ENCODE assay signal across 16 cellular contexts in the genomic region with DNA sequence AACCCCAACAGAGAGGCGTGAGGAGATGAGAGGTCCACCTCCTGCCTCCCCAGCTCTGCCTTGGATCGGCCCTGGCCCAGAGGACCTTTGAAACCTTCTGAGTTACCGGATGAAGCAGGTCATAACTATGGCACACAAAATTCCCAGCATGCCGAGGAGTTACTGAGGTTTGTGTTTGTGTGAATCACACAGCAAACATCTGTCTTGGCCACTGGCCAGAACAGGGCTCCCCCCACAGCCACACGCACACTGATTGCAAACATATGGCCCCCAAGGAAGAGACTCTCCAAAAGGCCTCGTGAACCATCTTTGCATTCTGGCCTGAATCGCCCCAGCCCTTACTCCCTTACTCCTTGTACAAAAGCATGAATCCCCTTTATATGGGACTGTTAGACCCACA. TPM values are rescaled to one million over a fixed set of nuclear protein-coding genes. Genes with fewer than 3 reads are reported as not detected.
DNase-seq lines count a peak whose midpoint lies in the region; ATAC-seq, FAIRE-seq and TF ChIP-seq lines count a peak whose summit lies in the region.
"Had no signal": no experiment of that assay in that cellular context is flagged by ENCODE, and none has a peak within 500 bp of the region (broad histone marks: within the 10 kb centered on the region; RNA-seq: fewer than 3 reads in every experiment).

No MANE protein-coding gene starts in this region.

- TF ChIP-seq RAD21 in A549 (conservative IDR thresholded peaks at IDR 0.05 in 1 of 2, IDR thresholded peaks at IDR 0.05 in 1 of 2): no peak

- WGBS in A549 (ENCODE audit: missing lambda C conversion rate): 24% methylated on average over 6 of the region's 7 CpGs

- DNase-seq in A549 (ENCODE audit: low read depth in 1 of 2, low spot score in 1 of 2) (peak; percentile 29 to 66), GM04504 (ENCODE audit: low read depth) (peak; percentile 63), RPMI7951 (ENCODE audit: low read depth) (peak; percentile 93), fibroblast of peridontal ligament (ENCODE audit: extremely low read depth) (peak; percentile 73), anterior cingulate cortex (lab: John Stamatoyannopoulos, UW) (no peak)
- DNase-seq in activated CD4-positive, CD25-positive, alpha-beta regulatory T cell treated with anti-CD3 and anti-CD28 coated beads, Interleukin-2, amount 50 U/mL, for 72 hours: no peak
- DNase-seq: activated CD4-positive, alpha-beta T cell treated with anti-CD3 and anti-CD28 coated beads, Interleukin-2, amount 10 ng/mL, durations not matched to agents 7 days and 5 days; activated gamma-delta T cell; C1 segment of cervical spinal cord; cerebellar nuclear complex; left lung; NCI-H1417; NK-92 treated with Interleukin-12 subunit alpha and Interleukin-12 subunit beta, amount 100 ng/mL, for 24 hours; uterus had no signal

- H3K9me3 ChIP-seq in A549: no peaks in the 10 kb centered on the region
- H3K9me3 ChIP-seq: left lung, uterus had no signal

- peak overlapping the region; percentile 60 to 83; a peak in 5 of 6 replicates for H3K27ac ChIP-seq in A549
- H3K27ac ChIP-seq: left lung, uterus had no signal

- POLR2A ChIA-PET in A549 (lab: Yijun Ruan, JAX): interaction anchor here (0.6 to 1.8 kb wide), 2 partner anchors 19 to 739 kb away, joined by 4 to 7 read pairs; a partner anchor contains a TSS

- peak; percentile 63 for FAIRE-seq in A549 (lab: Jason Lieb, UNC)

- peak overlapping the region; percentile 63 for H3K4me2 ChIP-seq in A549

- H3K4me3 ChIP-seq in A549: no peak overlapping the region
- H3K4me3 ChIP-seq: left lung, uterus had no signal

- CTCF ChIA-PET in A549 (lab: Yijun Ruan, JAX): interaction anchor here (0.8 kb wide), 1 partner anchor 15 kb away, joined by 3 read pairs; no protein-coding TSS in a partner anchor

- no peak for TF ChIP-seq POLR2A in A549 (IDR thresholded peaks at IDR 0.05; ENCODE audit: low read length)

- TF ChIP-seq CTCF in A549 (IDR thresholded peaks at IDR 0.05): no peak

- peak; percentile 54 to 84; a peak in 5 of 6 replicates for ATAC-seq in A549
- no peak for ATAC-seq in HG03442 (IDR thresholded peaks at IDR 0.05; ENCODE audit: unreplicated experiment)
- no peak for ATAC-seq in HG03469 (IDR thresholded peaks at IDR 0.05; ENCODE audit: unreplicated experiment)
- ATAC-seq: left lung had no signal

- H3K4me1 ChIP-seq in A549: peaks cover 15% of the 10 kb centered on the region
- H3K4me1 ChIP-seq: left lung, uterus had no signal

- TF ChIP-seq EP300 in A549 (IDR thresholded peaks at IDR 0.05): no peak

TF ChIP-seq in A549, 52 proteins besides CTCF, POLR2A, EP300 and RAD21:
- TF ChIP-seq RNF2 (IDR thresholded peaks at IDR 0.05; ENCODE audit: borderline replicate concordance, low read depth) (no peak), POLR2AphosphoS2 (conservative IDR thresholded peaks at IDR 0.05; ENCODE audit: low read length) (no peak), MAZ (IDR thresholded peaks at IDR 0.05; ENCODE audit: borderline replicate concordance, low read depth, low read length) (no peak), NR3C1 (IDR thresholded peaks at IDR 0.05) (no peak), NFE2L2 (conservative IDR thresholded peaks at IDR 0.05; ENCODE audit: low read length) (no peak)
- TF ChIP-seq, protein P1, sequence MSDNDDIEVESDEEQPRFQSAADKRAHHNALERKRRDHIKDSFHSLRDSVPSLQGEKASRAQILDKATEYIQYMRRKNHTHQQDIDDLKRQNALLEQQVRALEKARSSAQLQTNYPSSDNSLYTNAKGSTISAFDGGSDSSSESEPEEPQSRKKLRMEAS (IDR thresholded peaks at IDR 0.05): peak; percentile 59
- TF ChIP-seq, protein P2, sequence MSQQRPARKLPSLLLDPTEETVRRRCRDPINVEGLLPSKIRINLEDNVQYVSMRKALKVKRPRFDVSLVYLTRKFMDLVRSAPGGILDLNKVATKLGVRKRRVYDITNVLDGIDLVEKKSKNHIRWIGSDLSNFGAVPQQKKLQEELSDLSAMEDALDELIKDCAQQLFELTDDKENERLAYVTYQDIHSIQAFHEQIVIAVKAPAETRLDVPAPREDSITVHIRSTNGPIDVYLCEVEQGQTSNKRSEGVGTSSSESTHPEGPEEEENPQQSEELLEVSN (IDR thresholded peaks at IDR 0.05; ENCODE audit: borderline replicate concordance, low read depth): no peak

RNA-seq across cellular contexts. Expression of a gene that starts 18.9 kb away (rescaled TPM):
- polyA plus RNA-seq in A549 (2011; rRNA removed) (1,768 and 2,104 TPM in 2 replicates), A549 (2017; fragmentation: RNase III; extraction: RNeasy Plus Mini Kit Qiagen cat#74134 plus additional on column Dnase treatment) (1,795 to 1,877 TPM (median 1,866 TPM) in 3 replicates)
- polyA plus RNA-seq in A549 (2012; cell fraction: cytosol; rRNA removed): 1,651 and 1,698 TPM in 2 replicates
- polyA plus RNA-seq in A549 (2012; cell fraction: nucleus; rRNA removed): 457 and 491 TPM in 2 replicates
- 666 and 802 TPM in 2 replicates for polyA minus RNA-seq in A549 (2011; rRNA and poly(A)+ RNA removed)
- total RNA-seq in RPMI7951 (2014; rRNA removed; shearing (Covaris generic)): 1,331 and 1,443 TPM in 2 replicates

RNA-seq across cellular contexts. Expression of a gene that starts 19.3 kb away (rescaled TPM):
- polyA plus RNA-seq in A549 (2011; rRNA removed) (7.6 and 10.4 TPM in 2 replicates), A549 (2017; fragmentation: RNase III; extraction: RNeasy Plus Mini Kit Qiagen cat#74134 plus additional on column Dnase treatment) (12.1 to 14.2 TPM (median 13.5 TPM) in 3 replicates)
- 3.0 TPM in 2 replicates for polyA plus RNA-seq in A549 (2012; cell fraction: cytosol; rRNA removed)
- polyA plus RNA-seq in A549 (2012; cell fraction: nucleus; rRNA removed): 1.9 and 2.2 TPM in 2 replicates
- 4.7 and 4.9 TPM in 2 replicates for polyA minus RNA-seq in A549 (2011; rRNA and poly(A)+ RNA removed)
- total RNA-seq in RPMI7951 (2014; rRNA removed; shearing (Covaris generic)): 23.3 and 27.4 TPM in 2 replicates

RNA-seq across cellular contexts. Expression of a gene that starts 47.5 kb away (rescaled TPM):
- polyA plus RNA-seq in A549 (2011; rRNA removed) (0.43 and 0.61 TPM in 2 replicates), A549 (2017; fragmentation: RNase III; extraction: RNeasy Plus Mini Kit Qiagen cat#74134 plus additional on column Dnase treatment) (0.26 to 0.43 TPM (median 0.30 TPM) in 3 replicates)
- 0.65 and 0.79 TPM in 2 replicates for polyA plus RNA-seq in A549 (2012; cell fraction: cytosol; rRNA removed)
- polyA plus RNA-seq in A549 (2012; cell fraction: nucleus; rRNA removed): 0.47 and 0.56 TPM in 2 replicates
- 0.97 TPM in 1 of 2 replicates, not detected in the other for polyA minus RNA-seq in A549 (2011; rRNA and poly(A)+ RNA removed)
- 0.12 and 1.3 TPM in 2 replicates for total RNA-seq in RPMI7951 (2014; rRNA removed; shearing (Covaris generic))
- total RNA-seq: activated CD4-positive, alpha-beta T cell treated with anti-CD3 and anti-CD28 coated beads, Interleukin-2, amount 10 ng/mL, durations not matched to agents 7 days and 5 days had no signal

Comparison
In these comparisons a context has a peak if more than half of its experiments do, and no peak if none do; other contexts are left out.
1. ATAC-seq: peak in A549 (2 of 2); none in HG03442 (single experiment) and HG03469 (single experiment).
2. DNase-seq: peak in A549 (2 of 2), GM04504 (single experiment), RPMI7951 (single experiment) and fibroblast of peridontal ligament (single experiment); none in anterior cingulate cortex (0 of 58) and activated CD4-positive, CD25-positive, alpha-beta regulatory T cell treated with anti-CD3 and anti-CD28 coated beads, Interleukin-2, amount 50 U/mL, for 72 hours (single experiment).